Comparison of ENCODE assay signal across 14 cellular contexts in the genomic region with DNA sequence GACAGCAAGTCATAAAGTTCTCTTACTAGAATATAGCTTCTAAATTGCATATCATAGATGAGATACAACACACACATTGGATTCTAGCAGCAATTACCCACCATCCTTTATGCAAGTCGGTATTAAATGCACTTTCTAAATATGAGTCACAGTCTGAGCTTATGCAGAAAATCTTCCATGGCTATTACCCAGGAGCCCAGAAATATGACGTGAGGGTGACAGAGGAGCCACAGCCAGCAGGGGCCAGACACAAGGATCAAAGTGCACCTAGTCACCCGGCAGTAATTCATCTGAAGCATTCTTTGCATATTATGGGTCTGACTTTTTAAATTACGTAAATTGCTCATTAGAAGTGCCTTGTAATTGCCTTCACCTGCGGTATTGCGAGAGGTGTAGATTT.
DNase-seq lines count a peak whose midpoint lies in the region; ATAC-seq lines count a peak whose summit lies in the region.
"Had no signal": no experiment of that assay in that cellular context is flagged by ENCODE, and none has a peak within 500 bp of the region (broad histone marks: within the 10 kb centered on the region; RNA-seq: fewer than 3 reads in every experiment).

No MANE protein-coding gene starts in this region.

- DNase-seq in Caki2 (ENCODE audit: low read depth) = peak; percentile 71
- peak; percentile 67 for DNase-seq in NCI-H226
- peak; percentile 51 for DNase-seq in dedifferentiated amniotic fluid mesenchymal stem cell (ENCODE audit: extremely low spot score)
- no peak for DNase-seq in activated CD4-positive, CD25-positive, alpha-beta regulatory T cell treated with anti-CD3 and anti-CD28 coated beads, Interleukin-2, amount 50 U/mL, for 72 hours
- DNase-seq: activated CD4-positive, alpha-beta T cell treated with anti-CD3 and anti-CD28 coated beads, Interleukin-2, amount 50 U/mL, for 48 hours; amygdala; NCI-H2081 treated with DMSO at 0.1 percent for 48 hours; nucleus accumbens; SHP77 treated with DMSO at 0.1 percent for 48 hours; upper lobe of left lung had no signal

- no peaks in the 10 kb centered on the region for H3K36me3 ChIP-seq in mucosa of rectum (ENCODE audit: control insufficient read depth in 2 of 2, insufficient read depth in 2 of 2, low read length in 2 of 2)
- H3K36me3 ChIP-seq: upper lobe of left lung had no signal

- in situ Hi-C loops in Caki2 (cut with HindIII; ENCODE audit: low pct_unique_long_range_greater_than_20kb, low sequenced_read_pairs) = no loop called here

- H3K4me1 ChIP-seq in mucosa of rectum (ENCODE audit: control insufficient read depth in 2 of 2, insufficient read depth in 2 of 2, low read length in 2 of 2) = peaks cover 7 to 17% of the 10 kb centered on the region in 2 donors
- H3K4me1 ChIP-seq: upper lobe of left lung had no signal

- no peak overlapping the region for H3K4me3 ChIP-seq in mucosa of rectum (ENCODE audit: low read length in 2 of 2)
- H3K4me3 ChIP-seq: upper lobe of left lung had no signal

- no peaks in the 10 kb centered on the region for H3K27me3 ChIP-seq in mucosa of rectum (ENCODE audit: control insufficient read depth in 2 of 2, insufficient read depth in 2 of 2, low read length in 2 of 2)
- H3K27me3 ChIP-seq: upper lobe of left lung had no signal

- ATAC-seq in HG03280 (IDR thresholded peaks at IDR 0.05; ENCODE audit: unreplicated experiment) = no peak
- no peak for ATAC-seq in HG03565 (IDR thresholded peaks at IDR 0.05; ENCODE audit: unreplicated experiment)
- ATAC-seq in HG03442 (IDR thresholded peaks at IDR 0.05; ENCODE audit: unreplicated experiment) = no peak

- H3K9ac ChIP-seq in mucosa of rectum (ENCODE audit: low read depth in 1 of 2, low read length in 2 of 2) = no peak overlapping the region

- peak overlapping the region; percentile 14 to 56 for H3K27ac ChIP-seq in mucosa of rectum (ENCODE audit: low read depth in 2 of 2, low read length in 2 of 2)
- H3K27ac ChIP-seq: upper lobe of left lung had no signal

- no peaks in the 10 kb centered on the region for H3K9me3 ChIP-seq in mucosa of rectum (ENCODE audit: control insufficient read depth in 2 of 2, low read length in 2 of 2)
- H3K9me3 ChIP-seq: upper lobe of left lung had no signal
